Comparison of ENCODE assay signal across 29 cellular contexts in the genomic region with DNA sequence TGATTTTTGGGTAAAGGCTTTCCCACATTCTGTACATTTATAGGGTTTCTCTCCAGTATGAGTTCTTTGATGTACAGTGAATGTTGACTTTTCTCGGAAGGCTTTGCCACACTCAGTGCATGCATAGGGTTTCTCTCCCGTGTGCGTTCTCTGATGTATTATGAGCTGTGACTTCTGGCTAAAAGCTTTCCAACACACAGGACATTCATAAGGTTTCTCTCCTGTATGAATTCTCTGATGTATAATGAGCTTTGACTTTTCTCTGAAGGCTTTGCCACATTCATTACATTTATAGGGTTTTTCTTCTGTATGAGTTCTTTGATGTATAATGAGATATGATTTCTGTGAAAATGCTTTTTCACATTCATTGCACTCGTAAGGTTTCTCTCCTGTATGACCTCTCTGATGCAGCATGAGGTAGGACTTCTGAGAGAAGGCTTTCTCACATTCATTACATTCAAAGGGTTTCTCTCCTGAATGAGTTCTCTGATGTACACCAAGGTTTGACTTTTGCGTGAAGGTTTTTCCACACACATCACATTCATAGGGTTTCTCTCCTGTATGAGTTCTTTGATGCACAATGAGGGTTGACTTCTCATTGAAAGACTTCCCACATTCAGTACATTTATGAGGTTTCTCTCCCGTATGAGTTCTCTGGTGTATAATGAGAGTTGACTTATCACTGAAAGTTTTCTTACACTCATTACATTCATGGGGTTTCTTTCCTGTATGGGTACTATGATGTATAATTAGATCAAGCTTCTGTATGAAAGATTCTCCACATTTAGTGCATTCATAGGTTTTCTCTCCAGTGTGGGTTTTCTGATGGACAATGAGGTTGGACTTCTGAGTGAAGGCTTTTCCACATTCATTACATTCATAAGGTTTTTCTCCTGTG. TPM values are rescaled to one million over a fixed set of nuclear protein-coding genes. Genes with fewer than 3 reads are reported as not detected.
DNase-seq lines count a peak whose midpoint lies in the region; ATAC-seq, FAIRE-seq and TF ChIP-seq lines count a peak whose summit lies in the region.
"Had no signal": no experiment of that assay in that cellular context is flagged by ENCODE, and none has a peak within 500 bp of the region (broad histone marks: within the 10 kb centered on the region; RNA-seq: fewer than 3 reads in every experiment).

No MANE protein-coding gene starts in this region.

- no peak overlapping the region for H3K27ac ChIP-seq in A549
- H3K27ac ChIP-seq in SU-DHL-6 (ENCODE audit: low read depth, low read length), result peak overlapping the region; percentile 40; the same call in 1 of the 2 replicates
- H3K27ac ChIP-seq: C4-2B, GM23248, HL-60, RWPE1 had no signal

- peak; percentile 79 for FAIRE-seq in A549 (lab: Jason Lieb, UNC)
- peak; percentile 38 for FAIRE-seq in GM18507 (lab: Jason Lieb, UNC)
- FAIRE-seq in bronchial epithelial cell (lab: Jason Lieb, UNC), result peak; percentile 55
- FAIRE-seq: A204.1, GM12892, GM19239 had no signal

- H3K36me3 ChIP-seq in SU-DHL-6 (ENCODE audit: low read length) (peaks cover 62% of the 10 kb centered on the region), bronchial epithelial cell (ENCODE audit: control insufficient read depth, insufficient read depth, low read length) (peaks cover 2% of the 10 kb centered on the region)

- no peak for TF ChIP-seq CTCF in A549 (IDR thresholded peaks at IDR 0.05)
- no peak for TF ChIP-seq CTCF in SU-DHL-6 (IDR thresholded peaks at IDR 0.05; ENCODE audit: insufficient read depth, low read length, poor library complexity, severe bottlenecking)
- TF ChIP-seq CTCF in bronchial epithelial cell (IDR thresholded peaks at IDR 0.05; ENCODE audit: insufficient read depth, low read length, severe bottlenecking), result no peak

- H3K4me2 ChIP-seq in A549, result no peak overlapping the region
- no peak overlapping the region for H3K4me2 ChIP-seq in SU-DHL-6 (ENCODE audit: low read depth, low read length, poor library complexity, severe bottlenecking)

- CTCF ChIA-PET in A549 (lab: Yijun Ruan, JAX), result no interaction called here

- H3K9me3 ChIP-seq in A549 (peaks cover 89% of the 10 kb centered on the region), SU-DHL-6 (ENCODE audit: insufficient read depth, low read length) (peaks cover 26% of the 10 kb centered on the region; the same call in 1 of the 2 replicates)
- H3K9me3 ChIP-seq: Caco-2 had no signal

- no peaks in the 10 kb centered on the region for H3K9me2 ChIP-seq in SU-DHL-6 (replicated peaks; ENCODE audit: insufficient read depth, low read length)

- TF ChIP-seq EP300 in A549 (IDR thresholded peaks at IDR 0.05), result no peak

- H3K9ac ChIP-seq in SU-DHL-6 (ENCODE audit: low read length), result no peak overlapping the region
- H3K9ac ChIP-seq: GM23248 had no signal

- H3K79me2 ChIP-seq in SU-DHL-6 (ENCODE audit: insufficient read depth, low read length), result no peaks in the 10 kb centered on the region

- no peaks in the 10 kb centered on the region for H3F3A ChIP-seq in SU-DHL-6 (ENCODE audit: insufficient read depth)

- no peak for DNase-seq in A549 (ENCODE audit: low read depth in 1 of 2, low spot score in 1 of 2)
- no peak for DNase-seq in GM18507 (ENCODE audit: extremely low spot score, insufficient read length, low read depth)
- no peak for DNase-seq in bronchial epithelial cell (ENCODE audit: low read depth)
- no peak for DNase-seq in GM19240 (ENCODE audit: insufficient read length, low spot score)
- DNase-seq: Caco-2; CD8-positive, alpha-beta T cell; EL; GDM1; GM23248; Kasumi-1; NCI-H2029; NCI-H446; NCI-H524 treated with DMSO at 0.1 percent for 48 hours; NCI-H774; SHP77; T-helper 1 cell had no signal

- no peak for TF ChIP-seq POLR2A in A549 (IDR thresholded peaks at IDR 0.05; ENCODE audit: low read length)

- H3K27me3 ChIP-seq in SU-DHL-6 (ENCODE audit: low read length) (no peaks in the 10 kb centered on the region), bronchial epithelial cell (ENCODE audit: control insufficient read depth, insufficient read depth, low read length) (no peaks in the 10 kb centered on the region)

- no peaks in the 10 kb centered on the region for H3K4me1 ChIP-seq in A549
- H3K4me1 ChIP-seq: Caco-2, HAP-1 had no signal

- no peak for ATAC-seq in A549
- ATAC-seq in HG02588 (IDR thresholded peaks at IDR 0.05; ENCODE audit: unreplicated experiment), result no peak
- ATAC-seq in GM21367 (IDR thresholded peaks at IDR 0.05; ENCODE audit: unreplicated experiment), result no peak
- no peak for ATAC-seq in HG03442 (IDR thresholded peaks at IDR 0.05; ENCODE audit: unreplicated experiment)
- ATAC-seq: CD8-positive, alpha-beta T cell had no signal

- no peak overlapping the region for H3K4me3 ChIP-seq in A549
- no peak overlapping the region for H3K4me3 ChIP-seq in SU-DHL-6 (ENCODE audit: insufficient read depth, low read length, poor library complexity, severe bottlenecking)
- no peak overlapping the region for H3K4me3 ChIP-seq in bronchial epithelial cell (ENCODE audit: low read depth, low read length)
- H3K4me3 ChIP-seq: GM23248, HAP-1 had no signal

- TF ChIP-seq RAD21 in A549 (conservative IDR thresholded peaks at IDR 0.05 in 1 of 2, IDR thresholded peaks at IDR 0.05 in 1 of 2), result no peak

- 94% methylated on average over 6 of the region's 6 CpGs for WGBS in A549 (ENCODE audit: missing lambda C conversion rate)

- no peak overlapping the region for H2AFZ ChIP-seq in SU-DHL-6 (ENCODE audit: low read depth, low read length, severe bottlenecking)
- H2AFZ ChIP-seq: GM23248 had no signal

- no peaks in the 10 kb centered on the region for H4K20me1 ChIP-seq in SU-DHL-6 (ENCODE audit: low read depth, low read length)

- POLR2A ChIA-PET in A549 (lab: Yijun Ruan, JAX), result no interaction called here

TF ChIP-seq in A549, 52 proteins besides CTCF, POLR2A, EP300 and RAD21 (continues in another document):
- no peak for TF ChIP-seq TP53 (CRISPR knock-in tag; IDR thresholded peaks at IDR 0.05)
- no peak for TF ChIP-seq ATOH8 (CRISPR knock-in tag; IDR thresholded peaks at IDR 0.05; ENCODE audit: low read depth)
- no peak for TF ChIP-seq MAZ (IDR thresholded peaks at IDR 0.05; ENCODE audit: borderline replicate concordance, low read depth, low read length)
- TF ChIP-seq RCOR1 (IDR thresholded peaks at IDR 0.05; ENCODE audit: low read depth, low read length), result no peak
- no peak for TF ChIP-seq MAFK (IDR thresholded peaks at IDR 0.05; ENCODE audit: partially characterized antibody)
- no peak for TF ChIP-seq CBX2 (IDR thresholded peaks at IDR 0.05; ENCODE audit: borderline replicate concordance, low read depth)
- TF ChIP-seq, protein P1, sequence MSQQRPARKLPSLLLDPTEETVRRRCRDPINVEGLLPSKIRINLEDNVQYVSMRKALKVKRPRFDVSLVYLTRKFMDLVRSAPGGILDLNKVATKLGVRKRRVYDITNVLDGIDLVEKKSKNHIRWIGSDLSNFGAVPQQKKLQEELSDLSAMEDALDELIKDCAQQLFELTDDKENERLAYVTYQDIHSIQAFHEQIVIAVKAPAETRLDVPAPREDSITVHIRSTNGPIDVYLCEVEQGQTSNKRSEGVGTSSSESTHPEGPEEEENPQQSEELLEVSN (IDR thresholded peaks at IDR 0.05; ENCODE audit: borderline replicate concordance, low read depth), result no peak
- TF ChIP-seq, protein P2, sequence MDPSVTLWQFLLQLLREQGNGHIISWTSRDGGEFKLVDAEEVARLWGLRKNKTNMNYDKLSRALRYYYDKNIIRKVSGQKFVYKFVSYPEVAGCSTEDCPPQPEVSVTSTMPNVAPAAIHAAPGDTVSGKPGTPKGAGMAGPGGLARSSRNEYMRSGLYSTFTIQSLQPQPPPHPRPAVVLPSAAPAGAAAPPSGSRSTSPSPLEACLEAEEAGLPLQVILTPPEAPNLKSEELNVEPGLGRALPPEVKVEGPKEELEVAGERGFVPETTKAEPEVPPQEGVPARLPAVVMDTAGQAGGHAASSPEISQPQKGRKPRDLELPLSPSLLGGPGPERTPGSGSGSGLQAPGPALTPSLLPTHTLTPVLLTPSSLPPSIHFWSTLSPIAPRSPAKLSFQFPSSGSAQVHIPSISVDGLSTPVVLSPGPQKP (IDR thresholded peaks at IDR 0.05; ENCODE audit: low read depth, low read length), result no peak
- no peak for TF ChIP-seq EHF (CRISPR knock-in tag; IDR thresholded peaks at IDR 0.05)
- no peak for TF ChIP-seq NR3C1 (IDR thresholded peaks at IDR 0.05)
- TF ChIP-seq RNF2 (IDR thresholded peaks at IDR 0.05; ENCODE audit: borderline replicate concordance, low read depth), result no peak
- TF ChIP-seq JUN (IDR thresholded peaks at IDR 0.05), result no peak
- TF ChIP-seq HOXA7 (CRISPR knock-in tag; IDR thresholded peaks at IDR 0.05), result no peak
- TF ChIP-seq NFE2L2 (conservative IDR thresholded peaks at IDR 0.05; ENCODE audit: low read length), result no peak

RNA-seq across cellular contexts. Expression of gene ZNF182, which starts 27.3 kb away (rescaled TPM):
- polyA plus RNA-seq in A549 (2011; rRNA removed) (5.1 and 5.5 TPM in 2 replicates), A549 (2017; fragmentation: RNase III; extraction: RNeasy Plus Mini Kit Qiagen cat#74134 plus additional on column Dnase treatment) (3.7 to 4.5 TPM (median 4.1 TPM) in 3 replicates)
- polyA plus RNA-seq in A549 (2012; cell fraction: cytosol; rRNA removed), result 0.77 and 0.92 TPM in 2 replicates
- polyA plus RNA-seq in A549 (2012; cell fraction: nucleus; rRNA removed), result 1.1 and 1.4 TPM in 2 replicates
- 1.6 and 2.1 TPM in 2 replicates for polyA minus RNA-seq in A549 (2011; rRNA and poly(A)+ RNA removed)
- 3.4 and 3.5 TPM in 2 replicates for total RNA-seq in bronchial epithelial cell

RNA-seq across cellular contexts. Expression of gene SPACA5, which starts 30.3 kb away (rescaled TPM):
- polyA plus RNA-seq in A549 (2011; rRNA removed) (not detected in 2 replicates), A549 (2017; fragmentation: RNase III; extraction: RNeasy Plus Mini Kit Qiagen cat#74134 plus additional on column Dnase treatment) (not detected in 3 replicates)
- polyA plus RNA-seq in A549 (2012; cell fraction: cytosol; rRNA removed), result not detected in 2 replicates
- not detected in 2 replicates for polyA plus RNA-seq in A549 (2012; cell fraction: nucleus; rRNA removed)
- polyA minus RNA-seq in A549 (2011; rRNA and poly(A)+ RNA removed), result not detected in 2 replicates
- not detected in 2 replicates for total RNA-seq in bronchial epithelial cell
- total RNA-seq: Caco-2; CD8-positive, alpha-beta T cell; GM23248; M059J; SK-MEL-5 had no signal
- polyA plus RNA-seq: GM23248 had no signal
